ENCODE assay signal across 1 cellular context in the genomic region with DNA sequence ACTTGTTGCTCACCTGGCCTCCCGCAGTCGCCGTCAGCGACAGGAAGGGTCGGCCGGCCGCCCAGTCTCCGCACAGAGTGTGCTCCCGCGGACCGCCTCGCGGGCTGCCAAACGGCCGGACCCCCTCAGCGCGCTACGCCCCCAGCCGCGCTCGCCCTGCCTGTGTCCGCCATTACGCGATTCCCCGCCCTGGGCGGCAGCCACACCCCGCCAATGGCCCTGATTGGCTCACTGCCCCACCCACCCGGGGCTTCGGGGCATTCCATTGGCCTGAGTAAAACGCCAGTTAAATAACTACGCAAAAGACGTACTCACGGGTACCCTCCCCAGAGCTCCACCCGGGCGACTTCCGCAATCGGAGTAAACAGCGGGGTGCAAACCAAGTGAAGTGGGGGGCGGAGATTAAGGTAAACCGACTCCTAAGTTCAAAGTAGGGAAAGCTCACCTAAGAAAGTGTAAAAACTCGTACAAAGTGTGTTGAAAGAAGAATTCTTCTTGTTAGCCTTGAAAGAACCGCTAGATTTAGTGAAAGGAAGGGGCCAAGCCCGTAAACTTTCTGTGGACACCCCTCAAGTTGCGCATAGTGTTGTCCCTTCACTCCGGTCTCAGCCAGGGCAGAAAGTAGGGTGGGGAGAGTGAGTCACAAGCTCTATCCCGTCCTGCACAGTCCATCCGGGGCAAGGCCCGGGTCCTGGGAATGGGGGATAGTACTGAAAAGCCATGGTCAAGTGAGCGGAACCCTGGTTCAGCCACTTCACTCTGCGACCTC.
TF ChIP-seq lines count a peak whose summit lies in the region.

A gene with protein sequence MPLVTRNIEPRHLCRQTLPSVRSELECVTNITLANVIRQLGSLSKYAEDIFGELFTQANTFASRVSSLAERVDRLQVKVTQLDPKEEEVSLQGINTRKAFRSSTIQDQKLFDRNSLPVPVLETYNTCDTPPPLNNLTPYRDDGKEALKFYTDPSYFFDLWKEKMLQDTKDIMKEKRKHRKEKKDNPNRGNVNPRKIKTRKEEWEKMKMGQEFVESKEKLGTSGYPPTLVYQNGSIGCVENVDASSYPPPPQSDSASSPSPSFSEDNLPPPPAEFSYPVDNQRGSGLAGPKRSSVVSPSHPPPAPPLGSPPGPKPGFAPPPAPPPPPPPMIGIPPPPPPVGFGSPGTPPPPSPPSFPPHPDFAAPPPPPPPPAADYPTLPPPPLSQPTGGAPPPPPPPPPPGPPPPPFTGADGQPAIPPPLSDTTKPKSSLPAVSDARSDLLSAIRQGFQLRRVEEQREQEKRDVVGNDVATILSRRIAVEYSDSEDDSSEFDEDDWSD (minus strand): TSS at position 195 of the 769 bp plus-strand sequence. CDS start 61,277 bp downstream, outside the sequence.

TF ChIP-seq in K562, 482 proteins besides CTCF, POLR2A, EP300 and RAD21 (continued from another document and continues in another):
- TF ChIP-seq, protein P1, sequence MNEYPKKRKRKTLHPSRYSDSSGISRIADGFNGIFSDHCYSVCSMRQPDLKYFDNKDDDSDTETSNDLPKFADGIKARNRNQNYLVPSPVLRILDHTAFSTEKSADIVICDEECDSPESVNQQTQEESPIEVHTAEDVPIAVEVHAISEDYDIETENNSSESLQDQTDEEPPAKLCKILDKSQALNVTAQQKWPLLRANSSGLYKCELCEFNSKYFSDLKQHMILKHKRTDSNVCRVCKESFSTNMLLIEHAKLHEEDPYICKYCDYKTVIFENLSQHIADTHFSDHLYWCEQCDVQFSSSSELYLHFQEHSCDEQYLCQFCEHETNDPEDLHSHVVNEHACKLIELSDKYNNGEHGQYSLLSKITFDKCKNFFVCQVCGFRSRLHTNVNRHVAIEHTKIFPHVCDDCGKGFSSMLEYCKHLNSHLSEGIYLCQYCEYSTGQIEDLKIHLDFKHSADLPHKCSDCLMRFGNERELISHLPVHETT (CRISPR knock-in tag; conservative IDR thresholded peaks at IDR 0.05 in 1 of 2, IDR thresholded peaks at IDR 0.05 in 1 of 2), result no peak
- TF ChIP-seq HMG20A (CRISPR knock-in tag; conservative IDR thresholded peaks at IDR 0.05), result no peak
- peak; percentile 98 for TF ChIP-seq FOS (IDR thresholded peaks at IDR 0.05; ENCODE audit: extremely low read depth, insufficient read length)
- no peak for TF ChIP-seq RBM14 (IDR thresholded peaks at IDR 0.05; ENCODE audit: borderline replicate concordance, insufficient read depth, low read depth, low read length)
- TF ChIP-seq, protein P2, sequence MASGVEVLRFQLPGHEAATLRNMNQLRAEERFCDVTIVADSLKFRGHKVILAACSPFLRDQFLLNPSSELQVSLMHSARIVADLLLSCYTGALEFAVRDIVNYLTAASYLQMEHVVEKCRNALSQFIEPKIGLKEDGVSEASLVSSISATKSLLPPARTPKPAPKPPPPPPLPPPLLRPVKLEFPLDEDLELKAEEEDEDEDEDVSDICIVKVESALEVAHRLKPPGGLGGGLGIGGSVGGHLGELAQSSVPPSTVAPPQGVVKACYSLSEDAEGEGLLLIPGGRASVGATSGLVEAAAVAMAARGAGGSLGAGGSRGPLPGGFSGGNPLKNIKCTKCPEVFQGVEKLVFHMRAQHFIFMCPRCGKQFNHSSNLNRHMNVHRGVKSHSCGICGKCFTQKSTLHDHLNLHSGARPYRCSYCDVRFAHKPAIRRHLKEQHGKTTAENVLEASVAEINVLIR (CRISPR knock-in tag; IDR thresholded peaks at IDR 0.05), result no peak
- TF ChIP-seq RBM22 (IDR thresholded peaks at IDR 0.05; ENCODE audit: low read depth, low read length, poor library complexity, severe bottlenecking), result peak; percentile 50
- peak; percentile 90; the same call in 1 of the 2 replicates for TF ChIP-seq SREBF1 (IDR thresholded peaks at IDR 0.05; ENCODE audit: borderline replicate concordance, low read depth, low read length)
- TF ChIP-seq THRAP3 (IDR thresholded peaks at IDR 0.05; ENCODE audit: borderline replicate concordance), result no peak
- TF ChIP-seq, protein P3, sequence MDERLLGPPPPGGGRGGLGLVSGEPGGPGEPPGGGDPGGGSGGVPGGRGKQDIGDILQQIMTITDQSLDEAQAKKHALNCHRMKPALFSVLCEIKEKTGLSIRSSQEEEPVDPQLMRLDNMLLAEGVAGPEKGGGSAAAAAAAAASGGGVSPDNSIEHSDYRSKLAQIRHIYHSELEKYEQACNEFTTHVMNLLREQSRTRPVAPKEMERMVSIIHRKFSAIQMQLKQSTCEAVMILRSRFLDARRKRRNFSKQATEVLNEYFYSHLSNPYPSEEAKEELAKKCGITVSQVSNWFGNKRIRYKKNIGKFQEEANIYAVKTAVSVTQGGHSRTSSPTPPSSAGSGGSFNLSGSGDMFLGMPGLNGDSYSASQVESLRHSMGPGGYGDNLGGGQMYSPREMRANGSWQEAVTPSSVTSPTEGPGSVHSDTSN (CRISPR knock-in tag; IDR thresholded peaks at IDR 0.05; ENCODE audit: low read depth), result no peak
- TF ChIP-seq, protein P3 (tag; conservative IDR thresholded peaks at IDR 0.05; ENCODE audit: low read depth), result peak; percentile 94
- peak; percentile 97 for TF ChIP-seq FOSL1 (tag; conservative IDR thresholded peaks at IDR 0.05)
- peak; percentile 33; the same call in 1 of the 2 replicates for TF ChIP-seq TCF3 (CRISPR knock-in tag; IDR thresholded peaks at IDR 0.05)
- TF ChIP-seq HNRNPUL1 (IDR thresholded peaks at IDR 0.05; ENCODE audit: low read length), result no peak
- 0 out of 2 replicates have a peak, but pooled peaks have one; percentile 30 for TF ChIP-seq CHCHD3 (CRISPR knock-in tag; IDR thresholded peaks at IDR 0.05)
- TF ChIP-seq, protein P4, sequence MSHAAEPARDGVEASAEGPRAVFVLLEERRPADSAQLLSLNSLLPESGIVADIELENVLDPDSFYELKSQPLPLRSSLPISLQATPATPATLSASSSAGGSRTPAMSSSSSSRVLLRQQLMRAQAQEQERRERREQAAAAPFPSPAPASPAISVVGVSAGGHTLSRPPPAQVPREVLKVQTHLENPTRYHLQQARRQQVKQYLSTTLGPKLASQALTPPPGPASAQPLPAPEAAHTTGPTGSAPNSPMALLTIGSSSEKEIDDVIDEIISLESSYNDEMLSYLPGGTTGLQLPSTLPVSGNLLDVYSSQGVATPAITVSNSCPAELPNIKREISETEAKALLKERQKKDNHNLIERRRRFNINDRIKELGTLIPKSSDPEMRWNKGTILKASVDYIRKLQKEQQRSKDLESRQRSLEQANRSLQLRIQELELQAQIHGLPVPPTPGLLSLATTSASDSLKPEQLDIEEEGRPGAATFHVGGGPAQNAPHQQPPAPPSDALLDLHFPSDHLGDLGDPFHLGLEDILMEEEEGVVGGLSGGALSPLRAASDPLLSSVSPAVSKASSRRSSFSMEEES (CRISPR knock-in tag; IDR thresholded peaks at IDR 0.05), result peak; percentile 19; the same call in 1 of the 2 replicates
- TF ChIP-seq, protein P5, sequence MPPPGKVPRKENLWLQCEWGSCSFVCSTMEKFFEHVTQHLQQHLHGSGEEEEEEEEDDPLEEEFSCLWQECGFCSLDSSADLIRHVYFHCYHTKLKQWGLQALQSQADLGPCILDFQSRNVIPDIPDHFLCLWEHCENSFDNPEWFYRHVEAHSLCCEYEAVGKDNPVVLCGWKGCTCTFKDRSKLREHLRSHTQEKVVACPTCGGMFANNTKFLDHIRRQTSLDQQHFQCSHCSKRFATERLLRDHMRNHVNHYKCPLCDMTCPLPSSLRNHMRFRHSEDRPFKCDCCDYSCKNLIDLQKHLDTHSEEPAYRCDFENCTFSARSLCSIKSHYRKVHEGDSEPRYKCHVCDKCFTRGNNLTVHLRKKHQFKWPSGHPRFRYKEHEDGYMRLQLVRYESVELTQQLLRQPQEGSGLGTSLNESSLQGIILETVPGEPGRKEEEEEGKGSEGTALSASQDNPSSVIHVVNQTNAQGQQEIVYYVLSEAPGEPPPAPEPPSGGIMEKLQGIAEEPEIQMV (tag; conservative IDR thresholded peaks at IDR 0.05; ENCODE audit: low read depth), result no peak
- peak; percentile 99 for TF ChIP-seq RBM25 (IDR thresholded peaks at IDR 0.05; ENCODE audit: low read depth, low read length, severe bottlenecking)
- no peak for TF ChIP-seq ZNF217 (CRISPR knock-in tag; IDR thresholded peaks at IDR 0.05)
- TF ChIP-seq, protein P6, sequence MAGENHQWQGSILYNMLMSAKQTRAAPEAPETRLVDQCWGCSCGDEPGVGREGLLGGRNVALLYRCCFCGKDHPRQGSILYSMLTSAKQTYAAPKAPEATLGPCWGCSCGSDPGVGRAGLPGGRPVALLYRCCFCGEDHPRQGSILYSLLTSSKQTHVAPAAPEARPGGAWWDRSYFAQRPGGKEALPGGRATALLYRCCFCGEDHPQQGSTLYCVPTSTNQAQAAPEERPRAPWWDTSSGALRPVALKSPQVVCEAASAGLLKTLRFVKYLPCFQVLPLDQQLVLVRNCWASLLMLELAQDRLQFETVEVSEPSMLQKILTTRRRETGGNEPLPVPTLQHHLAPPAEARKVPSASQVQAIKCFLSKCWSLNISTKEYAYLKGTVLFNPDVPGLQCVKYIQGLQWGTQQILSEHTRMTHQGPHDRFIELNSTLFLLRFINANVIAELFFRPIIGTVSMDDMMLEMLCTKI (IDR thresholded peaks at IDR 0.05; ENCODE audit: partially characterized antibody), result no peak
- TF ChIP-seq SIRT6 (IDR thresholded peaks at IDR 0.05; ENCODE audit: low read depth, low read length), result no peak
- TF ChIP-seq TARDBP (IDR thresholded peaks at IDR 0.05), result no peak; the same call in 1 of the 2 replicates
- TF ChIP-seq NCOR1 (IDR thresholded peaks at IDR 0.05), result peak; percentile 26
- peak; percentile 87 for TF ChIP-seq MAFF (IDR thresholded peaks at IDR 0.05; ENCODE audit: low read length)
- TF ChIP-seq, protein P7, sequence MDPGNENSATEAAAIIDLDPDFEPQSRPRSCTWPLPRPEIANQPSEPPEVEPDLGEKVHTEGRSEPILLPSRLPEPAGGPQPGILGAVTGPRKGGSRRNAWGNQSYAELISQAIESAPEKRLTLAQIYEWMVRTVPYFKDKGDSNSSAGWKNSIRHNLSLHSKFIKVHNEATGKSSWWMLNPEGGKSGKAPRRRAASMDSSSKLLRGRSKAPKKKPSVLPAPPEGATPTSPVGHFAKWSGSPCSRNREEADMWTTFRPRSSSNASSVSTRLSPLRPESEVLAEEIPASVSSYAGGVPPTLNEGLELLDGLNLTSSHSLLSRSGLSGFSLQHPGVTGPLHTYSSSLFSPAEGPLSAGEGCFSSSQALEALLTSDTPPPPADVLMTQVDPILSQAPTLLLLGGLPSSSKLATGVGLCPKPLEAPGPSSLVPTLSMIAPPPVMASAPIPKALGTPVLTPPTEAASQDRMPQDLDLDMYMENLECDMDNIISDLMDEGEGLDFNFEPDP (CRISPR knock-in tag; IDR thresholded peaks at IDR 0.05), result no peak
- TF ChIP-seq DPF2 (IDR thresholded peaks at IDR 0.05), result peak; percentile 91
- no peak for TF ChIP-seq MEF2A (IDR thresholded peaks at IDR 0.05; ENCODE audit: control insufficient read depth, low read depth, low read length)
- TF ChIP-seq SIN3A (IDR thresholded peaks at IDR 0.05; ENCODE audit: borderline replicate concordance in 2 of 2, control insufficient read depth in 1 of 2, low read depth in 2 of 2, low read length in 2 of 2), result peak in 1 of 2 experiments; percentile 77; a peak in 1 of 4 replicates
- TF ChIP-seq BCOR (IDR thresholded peaks at IDR 0.05), result no peak
- peak; percentile 32; the same call in 1 of the 2 replicates for TF ChIP-seq NCOA1 (IDR thresholded peaks at IDR 0.05; ENCODE audit: low read depth)
- no peak for TF ChIP-seq BDP1 (IDR thresholded peaks at IDR 0.05; ENCODE audit: insufficient read depth, insufficient read length)
- no peak for TF ChIP-seq ZNF347 (CRISPR knock-in tag; IDR thresholded peaks at IDR 0.05; ENCODE audit: low read depth)
- TF ChIP-seq JUN (IDR thresholded peaks at IDR 0.05; ENCODE audit: borderline replicate concordance, low read depth, low read length), result peak; percentile 78
- peak; percentile 83; the same call in 1 of the 2 replicates for TF ChIP-seq JUN (CRISPR knock-in tag; IDR thresholded peaks at IDR 0.05; ENCODE audit: borderline replicate concordance)
- TF ChIP-seq PML (IDR thresholded peaks at IDR 0.05; ENCODE audit: low read length), result peak; percentile 75
- peak; percentile 97 for TF ChIP-seq ASH1L (IDR thresholded peaks at IDR 0.05; ENCODE audit: borderline replicate concordance, low read depth, partially characterized antibody)
- TF ChIP-seq, protein P8, sequence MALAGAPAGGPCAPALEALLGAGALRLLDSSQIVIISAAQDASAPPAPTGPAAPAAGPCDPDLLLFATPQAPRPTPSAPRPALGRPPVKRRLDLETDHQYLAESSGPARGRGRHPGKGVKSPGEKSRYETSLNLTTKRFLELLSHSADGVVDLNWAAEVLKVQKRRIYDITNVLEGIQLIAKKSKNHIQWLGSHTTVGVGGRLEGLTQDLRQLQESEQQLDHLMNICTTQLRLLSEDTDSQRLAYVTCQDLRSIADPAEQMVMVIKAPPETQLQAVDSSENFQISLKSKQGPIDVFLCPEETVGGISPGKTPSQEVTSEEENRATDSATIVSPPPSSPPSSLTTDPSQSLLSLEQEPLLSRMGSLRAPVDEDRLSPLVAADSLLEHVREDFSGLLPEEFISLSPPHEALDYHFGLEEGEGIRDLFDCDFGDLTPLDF (CRISPR knock-in tag; IDR thresholded peaks at IDR 0.05), result peak; percentile 89
- no peak for TF ChIP-seq ZNF717 (CRISPR knock-in tag; IDR thresholded peaks at IDR 0.05)
- TF ChIP-seq, protein P9, sequence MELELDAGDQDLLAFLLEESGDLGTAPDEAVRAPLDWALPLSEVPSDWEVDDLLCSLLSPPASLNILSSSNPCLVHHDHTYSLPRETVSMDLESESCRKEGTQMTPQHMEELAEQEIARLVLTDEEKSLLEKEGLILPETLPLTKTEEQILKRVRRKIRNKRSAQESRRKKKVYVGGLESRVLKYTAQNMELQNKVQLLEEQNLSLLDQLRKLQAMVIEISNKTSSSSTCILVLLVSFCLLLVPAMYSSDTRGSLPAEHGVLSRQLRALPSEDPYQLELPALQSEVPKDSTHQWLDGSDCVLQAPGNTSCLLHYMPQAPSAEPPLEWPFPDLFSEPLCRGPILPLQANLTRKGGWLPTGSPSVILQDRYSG (tag; conservative IDR thresholded peaks at IDR 0.05; ENCODE audit: low read depth), result no peak
- no peak for TF ChIP-seq PHB (CRISPR knock-in tag; IDR thresholded peaks at IDR 0.05)
- TF ChIP-seq MXI1 (IDR thresholded peaks at IDR 0.05; ENCODE audit: low read depth, low read length), result no peak
- TF ChIP-seq FOXM1 (IDR thresholded peaks at IDR 0.05; ENCODE audit: low read depth), result peak; percentile 89
- no peak; the same call in 1 of the 2 replicates for TF ChIP-seq FOXM1 (CRISPR knock-in tag; IDR thresholded peaks at IDR 0.05; ENCODE audit: low read depth)
- no peak for TF ChIP-seq ZNF175 (CRISPR knock-in tag; IDR thresholded peaks at IDR 0.05; ENCODE audit: low read depth)
- peak; percentile 93 for TF ChIP-seq CC2D1A (IDR thresholded peaks at IDR 0.05)
- TF ChIP-seq, protein P10, sequence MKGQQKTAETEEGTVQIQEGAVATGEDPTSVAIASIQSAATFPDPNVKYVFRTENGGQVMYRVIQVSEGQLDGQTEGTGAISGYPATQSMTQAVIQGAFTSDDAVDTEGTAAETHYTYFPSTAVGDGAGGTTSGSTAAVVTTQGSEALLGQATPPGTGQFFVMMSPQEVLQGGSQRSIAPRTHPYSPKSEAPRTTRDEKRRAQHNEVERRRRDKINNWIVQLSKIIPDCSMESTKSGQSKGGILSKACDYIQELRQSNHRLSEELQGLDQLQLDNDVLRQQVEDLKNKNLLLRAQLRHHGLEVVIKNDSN (CRISPR knock-in tag; IDR thresholded peaks at IDR 0.05), result peak; percentile 55
- TF ChIP-seq ELF4 (CRISPR knock-in tag; IDR thresholded peaks at IDR 0.05), result no peak
- TF ChIP-seq PRMT5 (CRISPR knock-in tag; IDR thresholded peaks at IDR 0.05), result no peak
